ENCODE assay signal across 1 cellular context in the genomic region with DNA sequence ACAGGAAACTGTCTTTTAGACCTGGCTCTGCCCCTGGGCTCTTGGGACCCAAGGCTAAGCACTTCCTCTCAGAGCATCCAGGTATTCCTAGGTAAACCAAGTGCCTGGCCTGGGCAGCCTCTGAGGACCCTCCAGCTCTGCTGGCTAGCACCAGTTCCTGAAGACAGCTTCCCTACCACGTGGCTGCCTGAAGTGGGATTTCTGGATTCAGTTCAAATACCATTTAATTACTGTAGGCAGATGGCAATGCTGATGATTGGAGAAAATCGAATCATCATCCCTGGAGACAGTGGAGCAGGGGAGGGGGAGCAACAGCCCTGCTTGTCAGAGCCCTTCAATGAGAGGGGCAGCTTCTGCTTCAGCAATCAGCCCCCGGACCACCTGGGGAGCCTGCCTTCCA.
TF ChIP-seq lines count a peak whose summit lies in the region.

No MANE protein-coding gene starts in this region.

TF ChIP-seq in GM23338, 12 proteins besides CTCF, POLR2A, EP300 and RAD21 (continued from another document):
- TF ChIP-seq, protein P1, sequence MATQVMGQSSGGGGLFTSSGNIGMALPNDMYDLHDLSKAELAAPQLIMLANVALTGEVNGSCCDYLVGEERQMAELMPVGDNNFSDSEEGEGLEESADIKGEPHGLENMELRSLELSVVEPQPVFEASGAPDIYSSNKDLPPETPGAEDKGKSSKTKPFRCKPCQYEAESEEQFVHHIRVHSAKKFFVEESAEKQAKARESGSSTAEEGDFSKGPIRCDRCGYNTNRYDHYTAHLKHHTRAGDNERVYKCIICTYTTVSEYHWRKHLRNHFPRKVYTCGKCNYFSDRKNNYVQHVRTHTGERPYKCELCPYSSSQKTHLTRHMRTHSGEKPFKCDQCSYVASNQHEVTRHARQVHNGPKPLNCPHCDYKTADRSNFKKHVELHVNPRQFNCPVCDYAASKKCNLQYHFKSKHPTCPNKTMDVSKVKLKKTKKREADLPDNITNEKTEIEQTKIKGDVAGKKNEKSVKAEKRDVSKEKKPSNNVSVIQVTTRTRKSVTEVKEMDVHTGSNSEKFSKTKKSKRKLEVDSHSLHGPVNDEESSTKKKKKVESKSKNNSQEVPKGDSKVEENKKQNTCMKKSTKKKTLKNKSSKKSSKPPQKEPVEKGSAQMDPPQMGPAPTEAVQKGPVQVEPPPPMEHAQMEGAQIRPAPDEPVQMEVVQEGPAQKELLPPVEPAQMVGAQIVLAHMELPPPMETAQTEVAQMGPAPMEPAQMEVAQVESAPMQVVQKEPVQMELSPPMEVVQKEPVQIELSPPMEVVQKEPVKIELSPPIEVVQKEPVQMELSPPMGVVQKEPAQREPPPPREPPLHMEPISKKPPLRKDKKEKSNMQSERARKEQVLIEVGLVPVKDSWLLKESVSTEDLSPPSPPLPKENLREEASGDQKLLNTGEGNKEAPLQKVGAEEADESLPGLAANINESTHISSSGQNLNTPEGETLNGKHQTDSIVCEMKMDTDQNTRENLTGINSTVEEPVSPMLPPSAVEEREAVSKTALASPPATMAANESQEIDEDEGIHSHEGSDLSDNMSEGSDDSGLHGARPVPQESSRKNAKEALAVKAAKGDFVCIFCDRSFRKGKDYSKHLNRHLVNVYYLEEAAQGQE (IDR thresholded peaks at IDR 0.05; ENCODE audit: unreplicated experiment): no peak
- no peak for TF ChIP-seq EZH2 (IDR thresholded peaks at IDR 0.05; ENCODE audit: low read depth, unreplicated experiment)
- no peak for TF ChIP-seq NANOG (IDR thresholded peaks at IDR 0.05; ENCODE audit: borderline replicate concordance)
- TF ChIP-seq ZNF331 (CRISPR knock-in tag; IDR thresholded peaks at IDR 0.05; ENCODE audit: low read depth): no peak
- no peak for TF ChIP-seq CREB1 (CRISPR knock-in tag; IDR thresholded peaks at IDR 0.05; ENCODE audit: low read depth)
